16 cellular contexts compared by ENCODE assay signal in the genomic region with DNA sequence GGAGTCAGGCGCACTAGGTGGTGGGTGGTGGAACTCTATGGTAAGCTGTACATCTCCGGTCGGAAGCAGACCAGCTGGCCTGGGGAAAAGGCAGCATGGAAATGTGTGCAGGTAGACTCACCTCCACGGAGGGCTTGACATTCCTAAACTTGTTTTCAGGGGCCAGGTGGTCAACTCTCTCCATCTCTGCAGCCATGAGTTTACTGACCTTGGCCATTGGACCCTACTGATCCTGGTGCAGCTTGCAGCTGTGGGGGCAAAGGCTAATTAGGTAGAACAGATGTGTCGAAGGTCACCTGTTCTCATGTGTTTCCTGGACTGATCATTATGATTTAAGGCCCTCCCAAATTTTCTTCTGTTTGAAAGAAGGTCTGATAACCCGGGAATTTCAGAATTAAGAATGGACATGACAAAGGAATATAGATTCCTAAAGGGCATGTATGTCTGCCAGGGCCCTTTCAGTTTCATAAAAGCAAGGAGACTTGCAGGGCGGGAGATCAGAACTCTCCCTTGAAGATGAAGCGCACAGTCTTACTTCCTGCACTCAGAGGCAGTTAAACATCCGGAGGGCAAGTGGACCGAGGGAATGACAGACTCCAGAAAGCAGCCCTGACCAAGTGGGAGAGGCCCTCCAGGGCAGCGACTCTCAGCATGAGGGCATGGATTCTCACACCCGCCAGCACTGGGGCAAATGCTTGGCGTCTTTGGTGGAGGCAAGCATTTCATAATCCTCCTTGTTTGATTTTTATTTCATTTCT. TPM values are rescaled to one million over a fixed set of nuclear protein-coding genes. Genes with fewer than 3 reads are reported as not detected.
DNase-seq lines count a peak whose midpoint lies in the region; ATAC-seq, FAIRE-seq and TF ChIP-seq lines count a peak whose summit lies in the region.
"Had no signal": no experiment of that assay in that cellular context is flagged by ENCODE, and none has a peak within 500 bp of the region (broad histone marks: within the 10 kb centered on the region; RNA-seq: fewer than 3 reads in every experiment).

No MANE protein-coding gene starts in this region.

- WGBS in HepG2 (ENCODE audit: low lambda C conversion rate): 86% methylated on average over 13 of the region's 13 CpGs

- H3K36me3 ChIP-seq in HepG2 (replicated peaks in 1 of 2; ENCODE audit: control insufficient read depth in 1 of 2, insufficient read depth in 2 of 2, low read length in 2 of 2) (no peaks in the 10 kb centered on the region), MG63 (no peaks in the 10 kb centered on the region)
- H3K36me3 ChIP-seq: prostate gland had no signal

- in situ Hi-C loops in HepG2 (cut with HindIII; ENCODE audit: extremely low pct_ligation_motif_present, low pct_unique_long_range_greater_than_20kb): loop anchor here (5.0 kb wide), 2 partner anchors 38 to 158 kb away; no protein-coding TSS in a partner anchor

- CTCF ChIA-PET in activated naive CD4-positive, alpha-beta T cell treated with anti-CD3 and anti-CD28 coated beads, Interleukin-2, amount 10 ng/mL, durations not matched to agents 7 days and 5 days (lab: Charles Lee): interaction anchor here (0.6 to 6.8 kb wide), 17 partner anchors 10 to 181 kb away, joined by 3 to 124 read pairs (median 8); no protein-coding TSS in a partner anchor
- CTCF ChIA-PET in HepG2 (lab: Yijun Ruan, JAX; ENCODE audit: low intra/inter-chr PET ratio, low total read pairs) (interaction anchor here (0.6 to 0.9 kb wide), 2 partner anchors 39 to 158 kb away, joined by 3 read pairs; no protein-coding TSS in a partner anchor), MCF 10A (lab: Yijun Ruan, JAX) (interaction anchor here (1.4 kb wide), 2 partner anchors 38 to 40 kb away, joined by 5 to 8 read pairs; no protein-coding TSS in a partner anchor)

- H3K4me3 ChIP-seq in HepG2 (replicated peaks in 1 of 3; ENCODE audit: insufficient read depth in 1 of 3, low read depth in 2 of 3, low read length in 3 of 3) (no peak overlapping the region), MG63 (no peak overlapping the region)
- H3K4me3 ChIP-seq: K562, prostate gland, smooth muscle cell had no signal

- H3K4me1 ChIP-seq in HepG2 (ENCODE audit: insufficient read depth, low read length): peaks cover 34% of the 10 kb centered on the region
- H3K4me1 ChIP-seq: prostate gland had no signal

- H3K27ac Mint-ChIP-seq in activated naive CD4-positive, alpha-beta T cell treated with anti-CD3 and anti-CD28 coated beads, Interleukin-2, amount 10 ng/mL, durations not matched to agents 7 days and 5 days: peak overlapping the region; percentile 87
- peak overlapping the region; percentile 86 for H3K27ac Mint-ChIP-seq in T-helper 17 cell
- no peak overlapping the region for H3K27ac Mint-ChIP-seq in progenitor cell of endocrine pancreas
- H3K27ac Mint-ChIP-seq in MCF 10A (ENCODE audit: low read depth, unreplicated experiment): no peak overlapping the region

- POLR2A ChIA-PET in HepG2 (lab: Yijun Ruan, JAX) (no interaction called here), MCF 10A (lab: Yijun Ruan, JAX) (interaction anchor here (0.6 kb wide), 1 partner anchor 43 kb away, joined by 3 read pairs; no protein-coding TSS in a partner anchor)

- ATAC-seq in T-helper 17 cell (peak; percentile 37), HepG2 (peak; percentile 12; the same call in 1 of the 3 replicates), GM21367 (IDR thresholded peaks at IDR 0.05; ENCODE audit: unreplicated experiment) (no peak)
- ATAC-seq: left colon had no signal

- peaks cover 2% of the 10 kb centered on the region for H3K79me2 ChIP-seq in HepG2 (ENCODE audit: insufficient read depth, low read length)

- TF ChIP-seq RAD21 in HepG2 (CRISPR knock-in tag; IDR thresholded peaks at IDR 0.05): no peak

- no peak for FAIRE-seq in HepG2 (lab: Jason Lieb, UNC)
- FAIRE-seq: GM12891 had no signal

- H3K27me3 Mint-ChIP-seq in activated naive CD4-positive, alpha-beta T cell treated with anti-CD3 and anti-CD28 coated beads, Interleukin-2, amount 10 ng/mL, durations not matched to agents 7 days and 5 days: no peaks in the 10 kb centered on the region
- H3K27me3 Mint-ChIP-seq in T-helper 17 cell (no peaks in the 10 kb centered on the region), progenitor cell of endocrine pancreas (no peaks in the 10 kb centered on the region), MCF 10A (ENCODE audit: insufficient read depth, unreplicated experiment) (no peaks in the 10 kb centered on the region)

- no peak overlapping the region for H3K9ac ChIP-seq in HepG2 (ENCODE audit: insufficient read depth, low read depth, low read length)

- TF ChIP-seq CTCF in HepG2 (CRISPR knock-in tag; IDR thresholded peaks at IDR 0.05) (no peak), progenitor cell of endocrine pancreas (IDR thresholded peaks at IDR 0.05; ENCODE audit: unreplicated experiment) (no peak), MCF 10A (IDR thresholded peaks at IDR 0.05; ENCODE audit: unreplicated experiment) (no peak)

- peaks cover 49% of the 10 kb centered on the region for H3K4me1 Mint-ChIP-seq in activated naive CD4-positive, alpha-beta T cell treated with anti-CD3 and anti-CD28 coated beads, Interleukin-2, amount 10 ng/mL, durations not matched to agents 7 days and 5 days
- H3K4me1 Mint-ChIP-seq in T-helper 17 cell (peaks cover 39% of the 10 kb centered on the region), progenitor cell of endocrine pancreas (ENCODE audit: low read depth) (peaks cover 30% of the 10 kb centered on the region), MCF 10A (ENCODE audit: insufficient read depth, unreplicated experiment) (no peaks in the 10 kb centered on the region)

- H3K4me2 ChIP-seq in HepG2 (ENCODE audit: low read depth, low read length): 0 out of 2 replicates have a peak overlapping the region, but pooled peaks have one; percentile 18
- H3K4me2 ChIP-seq: smooth muscle cell had no signal

- TF ChIP-seq POLR2A in HepG2 (IDR thresholded peaks at IDR 0.05; ENCODE audit: insufficient read depth in 1 of 2, low read depth in 2 of 2, low read length in 2 of 2): no peak

- H3K36me3 Mint-ChIP-seq in activated naive CD4-positive, alpha-beta T cell treated with anti-CD3 and anti-CD28 coated beads, Interleukin-2, amount 10 ng/mL, durations not matched to agents 7 days and 5 days: no peaks in the 10 kb centered on the region
- H3K36me3 Mint-ChIP-seq in T-helper 17 cell (ENCODE audit: low read depth) (peaks cover 4% of the 10 kb centered on the region), progenitor cell of endocrine pancreas (ENCODE audit: insufficient read depth) (peaks cover 6% of the 10 kb centered on the region), MCF 10A (ENCODE audit: insufficient read depth, unreplicated experiment) (no peaks in the 10 kb centered on the region)

- peak; percentile 52 for DNase-seq in activated naive CD4-positive, alpha-beta T cell treated with anti-CD3 and anti-CD28 coated beads, Interleukin-2, amount 10 ng/mL, durations not matched to agents 7 days and 5 days
- DNase-seq in activated naive CD4-positive, alpha-beta T cell treated with anti-CD3 and anti-CD28 coated beads, Interleukin-2, amount 50 U/mL, for 16 hours: no peak
- DNase-seq in T-helper 17 cell (no peak), HepG2 (ENCODE audit: low spot score) (no peak), progenitor cell of endocrine pancreas (ENCODE audit: low spot score, unreplicated experiment) (no peak), MG63 (no peak), MCF 10A (ENCODE audit: unreplicated experiment) (no peak)
- DNase-seq: amniotic stem cell, GF-D8, left colon, NCI-H510A treated with DMSO at 0.1 percent for 48 hours had no signal

- 0 out of 4 replicates have a peak, but pooled peaks of 1 of the 2 experiments have one; percentile 15 for TF ChIP-seq EP300 in HepG2 (IDR thresholded peaks at IDR 0.05; ENCODE audit: low read depth in 2 of 2, low read length in 2 of 2)
- TF ChIP-seq EP300 in HepG2 (CRISPR knock-in tag; IDR thresholded peaks at IDR 0.05; ENCODE audit: borderline replicate concordance): no peak

- no peaks in the 10 kb centered on the region for H3K9me3 Mint-ChIP-seq in activated naive CD4-positive, alpha-beta T cell treated with anti-CD3 and anti-CD28 coated beads, Interleukin-2, amount 10 ng/mL, durations not matched to agents 7 days and 5 days
- H3K9me3 Mint-ChIP-seq in progenitor cell of endocrine pancreas (ENCODE audit: low read depth): no peaks in the 10 kb centered on the region
- no peaks in the 10 kb centered on the region for H3K9me3 Mint-ChIP-seq in MCF 10A (ENCODE audit: unreplicated experiment)

- H3K9me3 ChIP-seq in T-helper 17 cell (ENCODE audit: control insufficient read depth, low read length, poor library complexity, severe bottlenecking) (no peaks in the 10 kb centered on the region), HepG2 (ENCODE audit: low read length) (no peaks in the 10 kb centered on the region), MG63 (no peaks in the 10 kb centered on the region)
- H3K9me3 ChIP-seq: prostate gland had no signal

- intact Hi-C loops in HepG2 (cut with micrococcal nuclease; ENCODE audit: unreplicated experiment): no loop called here
- intact Hi-C loops in MCF 10A (cut with micrococcal nuclease): no loop called here

- H2AFZ ChIP-seq in HepG2 (ENCODE audit: low read length): no peak overlapping the region

- peak overlapping the region; percentile 43 for H3K4me3 Mint-ChIP-seq in activated naive CD4-positive, alpha-beta T cell treated with anti-CD3 and anti-CD28 coated beads, Interleukin-2, amount 10 ng/mL, durations not matched to agents 7 days and 5 days
- peak overlapping the region; percentile 66 for H3K4me3 Mint-ChIP-seq in T-helper 17 cell
- H3K4me3 Mint-ChIP-seq in progenitor cell of endocrine pancreas (ENCODE audit: low read depth): peak overlapping the region; percentile 15
- no peak overlapping the region for H3K4me3 Mint-ChIP-seq in MCF 10A (ENCODE audit: unreplicated experiment)

- BruUV-seq in HepG2 (replicated peaks; lab: Mats Ljungman, UMichigan) (no TSS peak), MCF 10A (replicated peaks; lab: Mats Ljungman, UMichigan) (no TSS peak)

- no peaks in the 10 kb centered on the region for H3K27me3 ChIP-seq in HepG2 (ENCODE audit: control insufficient read depth in 1 of 2, insufficient read depth in 2 of 2, low read length in 2 of 2)
- H3K27me3 ChIP-seq in MG63: no peaks in the 10 kb centered on the region

- H3K27ac ChIP-seq in HepG2 (ENCODE audit: extremely low read length, insufficient read depth, low read length): no peak overlapping the region
- H3K27ac ChIP-seq: prostate gland had no signal

- no peaks in the 10 kb centered on the region for H4K20me1 ChIP-seq in HepG2 (ENCODE audit: insufficient read depth, low read length)

RNA-seq across cellular contexts. Expression of a gene that starts 56.1 kb away (rescaled TPM):
- total RNA-seq in T-helper 17 cell (10 to 100 TPM; 38.5 to 45.3 TPM), HepG2 (2016; rRNA removed; fragmentation: Illumina TruSeq; extraction: Trizol) (16.3 and 20.9 TPM in 2 replicates), progenitor cell of endocrine pancreas (24.6 and 29.6 TPM in 2 replicates), MCF 10A (2022) (9.7 and 14.3 TPM in 2 replicates)
- total RNA-seq in HepG2 (2016; cell fraction: cytosol; rRNA removed; fragmentation: Illumina TruSeq; extraction: Trizol; ENCODE audit: low read depth): 22.9 and 35.2 TPM in 2 replicates
- total RNA-seq in HepG2 (2016; cell fraction: insoluble cytoplasmic fraction; rRNA removed; fragmentation: Illumina TruSeq; extraction: Trizol): 17.4 and 22.1 TPM in 2 replicates
- 31.5 and 35.8 TPM in 2 replicates for total RNA-seq in HepG2 (2016; cell fraction: membrane; rRNA removed; fragmentation: Illumina TruSeq; extraction: Trizol)
- total RNA-seq in HepG2 (2016; cell fraction: nucleus; rRNA removed; fragmentation: Illumina TruSeq; extraction: Trizol): 21.3 and 25.3 TPM in 2 replicates
- 21.4 and 21.5 TPM in 2 replicates for polyA plus RNA-seq in HepG2 (2011; rRNA removed)
- polyA plus RNA-seq in HepG2 (2011; cell fraction: cytosol; rRNA removed): 18.5 and 26.0 TPM in 2 replicates
- polyA plus RNA-seq in HepG2 (2011; cell fraction: nucleus; rRNA removed): 17.4 and 20.3 TPM in 2 replicates
- 12.6 and 15.2 TPM in 2 replicates for polyA plus RNA-seq in HepG2 (2012)
- polyA plus RNA-seq in HepG2 (2016; cell fraction: cytosol; fragmentation: Illumina TruSeq; extraction: Trizol; ENCODE audit: low read depth): 65.0 and 80.4 TPM in 2 replicates
- polyA plus RNA-seq in HepG2 (2016; cell fraction: insoluble cytoplasmic fraction; fragmentation: Illumina TruSeq; extraction: Trizol; ENCODE audit: low read depth): 41.8 and 49.0 TPM in 2 replicates
- polyA plus RNA-seq in HepG2 (2016; cell fraction: membrane; fragmentation: Illumina TruSeq; extraction: Trizol; ENCODE audit: low read depth): 78.5 and 84.2 TPM in 2 replicates
- polyA plus RNA-seq in HepG2 (2016; cell fraction: nucleus; fragmentation: Illumina TruSeq; extraction: Trizol; ENCODE audit: insufficient read depth, low read depth): 56.7 and 59.4 TPM in 2 replicates
- 0.16 and 25.3 TPM in 2 replicates for polyA minus RNA-seq in HepG2 (2011; rRNA and poly(A)+ RNA removed; ENCODE audit: low replicate concordance)
- polyA minus RNA-seq in HepG2 (2011; cell fraction: cytosol; rRNA and poly(A)+ RNA removed): 15.5 and 16.0 TPM in 2 replicates
- polyA minus RNA-seq in HepG2 (2011; cell fraction: nucleus; rRNA and poly(A)+ RNA removed): 11.4 and 13.4 TPM in 2 replicates
- 1.7 TPM in 1 of 2 replicates, not detected in the other for total RNA-seq in MG63 (2014; rRNA removed; shearing (Covaris generic); ENCODE audit: low replicate concordance)

Comparison
In these comparisons a context has a peak if more than half of its experiments do, and no peak if none do; other contexts are left out.
1. H3K27ac Mint-ChIP-seq: peak in activated naive CD4-positive, alpha-beta T cell treated with anti-CD3 and anti-CD28 coated beads, Interleukin-2, amount 10 ng/mL, durations not matched to agents 7 days and 5 days (single experiment) and T-helper 17 cell (single experiment); none in progenitor cell of endocrine pancreas (single experiment) and MCF 10A (single experiment).